Comparison of ENCODE assay signal across 12 cellular contexts in genomic region chr2:105741617-105742016, GRCh38.
"Had no signal": no experiment of that assay in that cellular context is flagged by ENCODE, and none has a peak within 500 bp of the region (broad histone marks: within the 10 kb centered on the region; RNA-seq: fewer than 3 reads in every experiment).

No MANE protein-coding gene starts in this region.

- H3K9me3 ChIP-seq: adrenal gland, colonic mucosa, heart right ventricle, pancreas, stomach, thoracic aorta had no signal

- ATAC-seq: activated CD4-positive, CD25-positive, alpha-beta regulatory T cell treated with anti-CD3 and anti-CD28 coated beads, Interleukin-2, amount 50 U/mL, for 24 hours; heart right ventricle; left lobe of liver; pancreas had no signal

- H3K27me3 Mint-ChIP-seq: memory B cell had no signal

- H3K4me3 Mint-ChIP-seq: memory B cell had no signal

- H3K9me3 Mint-ChIP-seq: memory B cell had no signal

- H3K36me3 Mint-ChIP-seq: memory B cell had no signal

- DNase-seq: activated CD4-positive, alpha-beta T cell treated with anti-CD3 and anti-CD28 coated beads, Interleukin-2, amount 50 U/mL, for 48 hours; adrenal gland; colonic mucosa; heart right ventricle; islet precursor cell; pancreas; stimulated activated CD4-positive, alpha-beta T cell treated with anti-CD3 and anti-CD28 coated beads, Interleukin-2, amount 100 ng/mL, for 48 hours; stomach had no signal

- H3K27ac Mint-ChIP-seq: memory B cell had no signal
